ENCODE assay signal across 15 cellular contexts in genomic region chr9:121839726-121840500, GRCh38.
DNase-seq lines count a peak whose midpoint lies in the region; ATAC-seq and TF ChIP-seq lines count a peak whose summit lies in the region.
"Had no signal": no experiment of that assay in that cellular context is flagged by ENCODE, and none has a peak within 500 bp of the region (broad histone marks: within the 10 kb centered on the region; RNA-seq: fewer than 3 reads in every experiment).

No MANE protein-coding gene starts in this region.

- H3K9me3 ChIP-seq in sigmoid colon (no peaks in the 10 kb centered on the region), suprapubic skin (no peaks in the 10 kb centered on the region), MG63 (0 out of 2 replicates have a peak, but pooled peaks cover 2% of the 10 kb centered on the region)
- H3K9me3 ChIP-seq: left lung had no signal

- intact Hi-C loops in sigmoid colon (cut with DNase I) = no loop called here

- H3K4me3 ChIP-seq in sigmoid colon (no peak overlapping the region), suprapubic skin (no peak overlapping the region), MG63 (no peak overlapping the region)
- H3K4me3 ChIP-seq: gastroesophageal sphincter, left lung had no signal

- TF ChIP-seq EP300 in sigmoid colon (IDR thresholded peaks at IDR 0.05) = no peak
- no peak for TF ChIP-seq EP300 in suprapubic skin (IDR thresholded peaks at IDR 0.05)

- no peak for TF ChIP-seq CTCF in sigmoid colon (IDR thresholded peaks at IDR 0.05)
- TF ChIP-seq CTCF in suprapubic skin (IDR thresholded peaks at IDR 0.05) = no peak

- TF ChIP-seq POLR2A in sigmoid colon (IDR thresholded peaks at IDR 0.05) (no peak), suprapubic skin (IDR thresholded peaks at IDR 0.05) (no peak)

- 84 to 91% methylated on average over 16 of the region's 16 CpGs for WGBS in sigmoid colon, 2 donors
- WGBS in suprapubic skin = 81% methylated on average over 16 of the region's 16 CpGs

- no peak overlapping the region for H3K27ac ChIP-seq in sigmoid colon
- H3K27ac ChIP-seq in suprapubic skin = no peak overlapping the region
- H3K27ac ChIP-seq: 22Rv1, gastroesophageal sphincter, left lung had no signal

- H3K36me3 ChIP-seq in sigmoid colon = no peaks in the 10 kb centered on the region
- no peaks in the 10 kb centered on the region for H3K36me3 ChIP-seq in suprapubic skin
- H3K36me3 ChIP-seq in MG63 = no peaks in the 10 kb centered on the region
- H3K36me3 ChIP-seq: left lung had no signal

- no peaks in the 10 kb centered on the region for H3K27me3 ChIP-seq in sigmoid colon
- H3K27me3 ChIP-seq in suprapubic skin = no peaks in the 10 kb centered on the region
- H3K27me3 ChIP-seq in MG63 = no peaks in the 10 kb centered on the region
- H3K27me3 ChIP-seq: gastroesophageal sphincter, left lung had no signal

- no peak for DNase-seq in activated CD4-positive, CD25-positive, alpha-beta regulatory T cell treated with anti-CD3 and anti-CD28 coated beads, Interleukin-2, amount 50 U/mL, for 72 hours
- DNase-seq in sigmoid colon (peak; percentile 40), suprapubic skin (ENCODE audit: low spot score in 2 of 2) (no peak), MG63 (no peak), retina (no peak)
- DNase-seq: activated CD4-positive, alpha-beta T cell treated with anti-CD3 and anti-CD28 coated beads, Interleukin-2, amount 10 ng/mL, durations not matched to agents 7 days and 5 days; anterior cingulate cortex; effector CD4-positive, alpha-beta T cell; left lung; NCI-H1694 had no signal

- peak; percentile 73 to 80 for ATAC-seq in activated CD4-positive, CD25-positive, alpha-beta regulatory T cell treated with anti-CD3 and anti-CD28 coated beads, Interleukin-2, amount 50 U/mL, for 24 hours
- ATAC-seq in GM21381 (IDR thresholded peaks at IDR 0.05; ENCODE audit: unreplicated experiment) (peak; percentile 66), HG03565 (IDR thresholded peaks at IDR 0.05; ENCODE audit: unreplicated experiment) (peak; percentile 73)
- ATAC-seq: gastroesophageal sphincter, left lung had no signal

- H3K4me1 ChIP-seq in sigmoid colon = peaks cover 0 to 18% (median 13%) of the 10 kb centered on the region in 4 donors
- no peaks in the 10 kb centered on the region for H3K4me1 ChIP-seq in suprapubic skin
- H3K4me1 ChIP-seq: left lung had no signal
